Comparison of ENCODE assay signal across 14 cellular contexts in genomic region chr7:2796358-2797352, GRCh38. TPM values are rescaled to one million over a fixed set of nuclear protein-coding genes. Genes with fewer than 3 reads are reported as not detected.
DNase-seq lines count a peak whose midpoint lies in the region; ATAC-seq and TF ChIP-seq lines count a peak whose summit lies in the region.
"Had no signal": no experiment of that assay in that cellular context is flagged by ENCODE, and none has a peak within 500 bp of the region (broad histone marks: within the 10 kb centered on the region; RNA-seq: fewer than 3 reads in every experiment).

No MANE protein-coding gene starts in this region.

- peak overlapping the region; percentile 55 for H3K27ac ChIP-seq in urinary bladder (ENCODE audit: low read depth)
- H3K27ac ChIP-seq: VCaP had no signal

- H3K36me3 ChIP-seq in urinary bladder (ENCODE audit: insufficient read depth): no peaks in the 10 kb centered on the region

- no peak for ATAC-seq in HG02970 (IDR thresholded peaks at IDR 0.05; ENCODE audit: low FRiP score, unreplicated experiment)
- ATAC-seq: naive thymus-derived CD4-positive, alpha-beta T cell had no signal

- no peaks in the 10 kb centered on the region for H3K9me3 Mint-ChIP-seq in osteocyte (ENCODE audit: unreplicated experiment)
- H3K9me3 Mint-ChIP-seq: naive thymus-derived CD4-positive, alpha-beta T cell had no signal

- H3K4me1 Mint-ChIP-seq in osteocyte (ENCODE audit: unreplicated experiment): peaks cover 54% of the 10 kb centered on the region

- 48% methylated on average over 20 of the region's 20 CpGs for WGBS in urinary bladder

- in situ Hi-C loops in GM13976 (cut with MboI; ENCODE audit: low sequenced_read_pairs, unreplicated experiment): no loop called here

- H3K4me3 Mint-ChIP-seq in osteocyte (ENCODE audit: unreplicated experiment): no peak overlapping the region
- H3K4me3 Mint-ChIP-seq: naive thymus-derived CD4-positive, alpha-beta T cell had no signal

- no peaks in the 10 kb centered on the region for H3K27me3 Mint-ChIP-seq in osteocyte (ENCODE audit: unreplicated experiment)
- H3K27me3 Mint-ChIP-seq: naive thymus-derived CD4-positive, alpha-beta T cell had no signal

- H3K36me3 Mint-ChIP-seq in osteocyte (ENCODE audit: unreplicated experiment): peaks cover 24% of the 10 kb centered on the region

- H3K27ac Mint-ChIP-seq in osteocyte (ENCODE audit: unreplicated experiment): peak overlapping the region; percentile 62

- no peak overlapping the region for H3K4me3 ChIP-seq in urinary bladder (ENCODE audit: low read depth, low read length)

- TF ChIP-seq CTCF in osteocyte (IDR thresholded peaks at IDR 0.05) (no peak), GM13976 (IDR thresholded peaks at IDR 0.05; ENCODE audit: borderline replicate concordance, control extremely low read depth, extremely low read depth, insufficient read depth, missing control alignments) (no peak)

- DNase-seq in NOMO-1 treated with DMSO at 0.1 percent for 48 hours (lab: John Stamatoyannopoulos, UW; ENCODE audit: unreplicated experiment): peak; percentile 22
- DNase-seq in NOMO-1 treated with dmso at 0.1 percent for 144 hours (lab: John Stamatoyannopoulos, UW; ENCODE audit: unreplicated experiment): no peak
- DNase-seq in globus pallidus (ENCODE audit: low spot score): peak; percentile 26
- no peak for DNase-seq in osteocyte (ENCODE audit: extremely low spot score, unreplicated experiment)
- no peak for DNase-seq in cortex of kidney (lab: John Stamatoyannopoulos, UW)
- no peak for DNase-seq in GM13976 (ENCODE audit: low spot score)
- DNase-seq: 8988T; activated gamma-delta T cell; erythroblast; GDM1; naive thymus-derived CD4-positive, alpha-beta T cell had no signal

- no peaks in the 10 kb centered on the region for H3K4me1 ChIP-seq in urinary bladder (ENCODE audit: insufficient read depth)

RNA-seq across cellular contexts. Expression of gene GNA12, which starts 47.5 kb away (rescaled TPM):
- total RNA-seq in osteocyte (68.8 and 69.5 TPM in 2 replicates), urinary bladder (22.1 TPM)
- 62.6 TPM for polyA plus RNA-seq in urinary bladder

Comparison
In these comparisons a context has a peak if more than half of its experiments do, and no peak if none do; other contexts are left out.
1. DNase-seq: peak in NOMO-1 treated with DMSO at 0.1 percent for 48 hours (single experiment) and globus pallidus (single experiment); none in NOMO-1 treated with dmso at 0.1 percent for 144 hours (single experiment), osteocyte (single experiment), cortex of kidney (single experiment) and GM13976 (single experiment).